7 cellular contexts compared by ENCODE assay signal in genomic region chr1:65445837-65446236, GRCh38.
"Had no signal": no experiment of that assay in that cellular context is flagged by ENCODE, and none has a peak within 500 bp of the region (broad histone marks: within the 10 kb centered on the region; RNA-seq: fewer than 3 reads in every experiment).

No MANE protein-coding gene starts in this region.

- H3K9ac ChIP-seq: GM23248 had no signal

- FAIRE-seq: H54, HTR-8/SVneo had no signal

- H3K27ac ChIP-seq: GM23248 had no signal

- H2AFZ ChIP-seq: GM23248 had no signal

- DNase-seq: GM23248, GOT3, H9, HCEC 1CT, KG1 had no signal

- H3K4me3 ChIP-seq: GM23248 had no signal
